12 cellular contexts compared by ENCODE assay signal in the genomic region with DNA sequence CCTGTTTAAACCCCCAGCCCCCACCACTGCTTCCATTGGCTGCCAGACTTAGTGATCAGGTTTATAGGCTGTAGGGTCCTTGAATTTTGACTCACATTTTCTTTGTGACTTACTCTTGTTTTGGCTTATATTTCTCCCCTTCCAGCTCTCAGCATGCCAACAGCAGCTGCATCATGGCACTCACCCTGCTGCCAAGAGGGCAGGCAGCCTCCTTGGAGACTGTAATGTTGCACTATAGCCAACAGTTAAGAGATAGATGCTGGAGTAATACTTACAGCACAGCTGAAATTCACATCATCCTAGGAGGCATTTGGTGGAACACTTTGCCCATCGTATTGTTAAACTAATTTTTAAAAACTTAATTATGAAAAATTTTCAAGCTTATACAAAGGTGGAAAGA.
"Had no signal": no experiment of that assay in that cellular context is flagged by ENCODE, and none has a peak within 500 bp of the region (broad histone marks: within the 10 kb centered on the region; RNA-seq: fewer than 3 reads in every experiment).

No MANE protein-coding gene starts in this region.

- H3K27me3 ChIP-seq: right lobe of liver had no signal

- H3K27ac ChIP-seq: right lobe of liver, VCaP had no signal

- DNase-seq: activated CD4-positive, alpha-beta T cell treated with anti-CD3 and anti-CD28 coated beads for 1 hour; activated CD4-positive, alpha-beta T cell treated with anti-CD3 and anti-CD28 coated beads, Interleukin-2, amount 50 U/mL, for 4 hours; activated naive CD4-positive, alpha-beta T cell treated with Interleukin-2 at 50 U/mL for 16 hours; anterior cingulate cortex; endodermal cell; psoas muscle; right lobe of liver; stimulated activated naive CD8-positive, alpha-beta T cell treated with anti-CD3 and anti-CD28 coated beads, Interleukin-15, Interleukin-2, amounts not matched to agents 100 U/mL and 50 U/mL, for 24 hours; T-helper 1 cell; trophoblast cell had no signal

- H3K4me1 ChIP-seq: right lobe of liver had no signal

- H3K36me3 ChIP-seq: right lobe of liver had no signal

- ATAC-seq: activated T-helper 17 cell treated with anti-CD3 and anti-CD28 coated beads, Interleukin-2, amount 50 U/mL, for 72 hours; right lobe of liver; stimulated activated naive CD8-positive, alpha-beta T cell treated with anti-CD3 and anti-CD28 coated beads, Interleukin-15, Interleukin-2, amounts not matched to agents 100 U/mL and 50 U/mL, for 24 hours had no signal

- H3K4me3 ChIP-seq: psoas muscle, right lobe of liver had no signal
